Comparison of ENCODE assay signal across 11 cellular contexts in the genomic region with DNA sequence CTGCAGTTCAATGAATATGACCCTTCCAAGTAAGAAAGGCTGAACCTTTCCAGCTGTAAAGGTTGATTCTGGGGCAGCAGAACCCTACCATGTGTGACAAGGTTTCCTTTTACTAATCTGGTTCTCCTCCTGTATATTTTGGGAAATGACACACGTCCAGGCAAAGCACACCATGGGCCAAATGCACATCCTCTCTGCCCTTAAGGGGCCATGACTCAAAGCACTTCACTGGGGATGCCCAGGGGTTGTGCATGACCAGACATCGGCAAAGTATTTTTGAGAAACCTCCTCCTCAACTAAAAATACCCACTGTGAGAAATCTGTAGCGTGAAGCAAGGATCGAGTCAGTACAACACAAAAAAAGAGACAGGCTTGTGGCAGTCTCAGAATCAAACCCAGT.
A peak's percentile ranks its signal among the peaks of the same experiment; 100 is the strongest.
DNase-seq lines count a peak whose midpoint lies in the region; ATAC-seq and TF ChIP-seq lines count a peak whose summit lies in the region.
"Had no signal": no experiment of that assay in that cellular context is flagged by ENCODE, and none has a peak within 500 bp of the region (broad histone marks: within the 10 kb centered on the region; RNA-seq: fewer than 3 reads in every experiment).

No MANE protein-coding gene starts in this region.

- intact Hi-C loops in MCF 10A (cut with micrococcal nuclease): no loop called here
- intact Hi-C loops in breast epithelium (cut with DNase I; ENCODE audit: low total_unique reads): no loop called here
- intact Hi-C loops in mammary epithelial cell (cut with micrococcal nuclease): no loop called here

- H3K27me3 ChIP-seq in breast epithelium (no peaks in the 10 kb centered on the region), mammary epithelial cell (ENCODE audit: insufficient read depth, low read length) (no peaks in the 10 kb centered on the region), suprapubic skin (no peaks in the 10 kb centered on the region)

- peaks cover 8% of the 10 kb centered on the region for H3K4me1 Mint-ChIP-seq in MCF 10A (ENCODE audit: insufficient read depth, unreplicated experiment)
- peaks cover 69% of the 10 kb centered on the region for H3K4me1 Mint-ChIP-seq in stimulated activated naive CD8-positive, alpha-beta T cell treated with anti-CD3 and anti-CD28 coated beads, Interleukin-15, amount 100 ng/mL, for 72 hours

- TF ChIP-seq CTCF in MCF 10A (IDR thresholded peaks at IDR 0.05; ENCODE audit: unreplicated experiment) (no peak), breast epithelium (IDR thresholded peaks at IDR 0.05) (no peak), mammary epithelial cell (conservative IDR thresholded peaks at IDR 0.05 in 1 of 2, IDR thresholded peaks at IDR 0.05 in 1 of 2; ENCODE audit: extremely low read depth in 1 of 2, insufficient read depth in 1 of 2, low read depth in 1 of 2, low read length in 2 of 2) (no peak), suprapubic skin (IDR thresholded peaks at IDR 0.05) (no peak)

- CTCF ChIA-PET in MCF 10A (lab: Yijun Ruan, JAX) (interaction anchor here (0.6 kb wide), 1 partner anchor 175 kb away, joined by 3 read pairs; no protein-coding TSS in a partner anchor), mammary epithelial cell (lab: Charles Lee; ENCODE audit: low non-redundant PET) (no interaction called here)

- no peaks in the 10 kb centered on the region for H3K4me1 ChIP-seq in breast epithelium
- peaks cover 15% of the 10 kb centered on the region for H3K4me1 ChIP-seq in mammary epithelial cell (ENCODE audit: insufficient read depth, low read length)
- H3K4me1 ChIP-seq in suprapubic skin: no peaks in the 10 kb centered on the region

- peak; percentile 75 for DNase-seq in MCF 10A (ENCODE audit: unreplicated experiment)
- DNase-seq in breast epithelium (ENCODE audit: low spot score in 2 of 2): no peak
- DNase-seq in mammary epithelial cell: peak; percentile 87
- peak in 1 of 2 donors; percentile 72 for DNase-seq in stimulated activated naive CD8-positive, alpha-beta T cell treated with anti-CD3 and anti-CD28 coated beads, Interleukin-15, amount 100 ng/mL, for 72 hours
- no peak for DNase-seq in suprapubic skin (ENCODE audit: low spot score in 2 of 2)
- no peak for DNase-seq in NCI-H2029 (lab: John Stamatoyannopoulos, UW)
- DNase-seq: effector CD8-positive, alpha-beta T cell; NCI-H524; small intestine had no signal

- BruUV-seq in MCF 10A (replicated peaks; lab: Mats Ljungman, UMichigan): no TSS peak
- BruUV-seq in mammary epithelial cell (replicated peaks; lab: Mats Ljungman, UMichigan): no TSS peak

- POLR2A ChIA-PET in MCF 10A (lab: Yijun Ruan, JAX): no interaction called here

- no peaks in the 10 kb centered on the region for H3K27me3 Mint-ChIP-seq in MCF 10A (ENCODE audit: insufficient read depth, unreplicated experiment)
- no peaks in the 10 kb centered on the region for H3K27me3 Mint-ChIP-seq in stimulated activated naive CD8-positive, alpha-beta T cell treated with anti-CD3 and anti-CD28 coated beads, Interleukin-15, amount 100 ng/mL, for 72 hours

- H3K36me3 ChIP-seq in breast epithelium: no peaks in the 10 kb centered on the region
- H3K36me3 ChIP-seq in mammary epithelial cell (ENCODE audit: insufficient read depth, low read length): no peaks in the 10 kb centered on the region
- no peaks in the 10 kb centered on the region for H3K36me3 ChIP-seq in suprapubic skin

- dilution Hi-C loops in mammary epithelial cell (cut with HindIII; ENCODE audit: low sequenced_read_pairs): no loop called here

- in situ Hi-C loops in mammary epithelial cell (cut with MboI; ENCODE audit: low sequenced_read_pairs in 2 of 2): no loop called here

- peak overlapping the region; percentile 57 for H3K4me2 ChIP-seq in mammary epithelial cell (ENCODE audit: insufficient read depth, low read depth, low read length)

- H3K4me3 ChIP-seq in breast epithelium (no peak overlapping the region), mammary epithelial cell (replicated peaks in 1 of 3; ENCODE audit: insufficient read depth in 1 of 3, low read depth in 2 of 3, low read length in 3 of 3) (no peak overlapping the region), suprapubic skin (no peak overlapping the region)

- H3K27ac ChIP-seq in breast epithelium: no peak overlapping the region
- H3K27ac ChIP-seq in mammary epithelial cell (ENCODE audit: insufficient read depth, low read depth, low read length): peak overlapping the region; percentile 40
- no peak overlapping the region for H3K27ac ChIP-seq in suprapubic skin

- no peaks in the 10 kb centered on the region for H3K9me3 Mint-ChIP-seq in MCF 10A (ENCODE audit: unreplicated experiment)
- H3K9me3 Mint-ChIP-seq in stimulated activated naive CD8-positive, alpha-beta T cell treated with anti-CD3 and anti-CD28 coated beads, Interleukin-15, amount 100 ng/mL, for 72 hours: peaks cover 6 to 8% of the 10 kb centered on the region in 2 donors

- H3K9me3 ChIP-seq in breast epithelium: no peaks in the 10 kb centered on the region
- H3K9me3 ChIP-seq in mammary epithelial cell (replicated peaks; ENCODE audit: insufficient read depth, low read length): no peaks in the 10 kb centered on the region
- H3K9me3 ChIP-seq in suprapubic skin: no peaks in the 10 kb centered on the region

- no peaks in the 10 kb centered on the region for H3K79me2 ChIP-seq in mammary epithelial cell (ENCODE audit: insufficient read depth, low read length)

- H3K36me3 Mint-ChIP-seq in MCF 10A (ENCODE audit: insufficient read depth, unreplicated experiment): no peaks in the 10 kb centered on the region

- H3K9ac ChIP-seq in mammary epithelial cell (ENCODE audit: insufficient read depth, low read length): no peak overlapping the region

- peak overlapping the region; percentile 55 for H3K27ac Mint-ChIP-seq in MCF 10A (ENCODE audit: low read depth, unreplicated experiment)
- H3K27ac Mint-ChIP-seq in stimulated activated naive CD8-positive, alpha-beta T cell treated with anti-CD3 and anti-CD28 coated beads, Interleukin-15, amount 100 ng/mL, for 72 hours: peak overlapping the region; percentile 70 to 81

- ATAC-seq in HG03442 (IDR thresholded peaks at IDR 0.05; ENCODE audit: unreplicated experiment) (peak; percentile 77), HG02970 (IDR thresholded peaks at IDR 0.05; ENCODE audit: low FRiP score, unreplicated experiment) (no peak)
- ATAC-seq in stimulated activated naive CD8-positive, alpha-beta T cell treated with anti-CD3 and anti-CD28 coated beads, Interleukin-15, amount 100 ng/mL, for 72 hours: peak; percentile 92

- no peak for TF ChIP-seq POLR2A in breast epithelium (IDR thresholded peaks at IDR 0.05)
- no peak for TF ChIP-seq POLR2A in suprapubic skin (IDR thresholded peaks at IDR 0.05)

- no peaks in the 10 kb centered on the region for H4K20me1 ChIP-seq in mammary epithelial cell (ENCODE audit: insufficient read depth, low read length)

- no peak for TF ChIP-seq EP300 in suprapubic skin (IDR thresholded peaks at IDR 0.05)

- peak overlapping the region; percentile 63 for H2AFZ ChIP-seq in mammary epithelial cell (ENCODE audit: low read depth, low read length)

- 10% methylated on average over 4 of the region's 4 CpGs for WGBS in mammary epithelial cell (ENCODE audit: low coverage, missing lambda C conversion rate)
- WGBS in suprapubic skin: 57% methylated on average over 4 of the region's 4 CpGs

- H3K4me3 Mint-ChIP-seq in MCF 10A (ENCODE audit: unreplicated experiment): no peak overlapping the region
- H3K4me3 Mint-ChIP-seq in stimulated activated naive CD8-positive, alpha-beta T cell treated with anti-CD3 and anti-CD28 coated beads, Interleukin-15, amount 100 ng/mL, for 72 hours: peak overlapping the region; percentile 49 to 71

Comparison
In these comparisons a context has a peak if more than half of its experiments do, and no peak if none do; other contexts are left out.
1. DNase-seq: peak in MCF 10A (single experiment) and mammary epithelial cell (single experiment); none in breast epithelium (0 of 2), suprapubic skin (0 of 2) and NCI-H2029 (single experiment).